In genomic region chr15:75720787-75721461, GRCh38 we compare ENCODE assay signal across 1 cellular context.
TF ChIP-seq lines count a peak whose summit lies in the region.

No MANE protein-coding gene starts in this region.

TF ChIP-seq in HEK293, 187 proteins besides CTCF, POLR2A, EP300 and RAD21 (continued from another document and continues in another):
- TF ChIP-seq ZSCAN18 (tag by site-specific recombination; IDR thresholded peaks at IDR 0.05): no peak
- TF ChIP-seq PRDM10 (tag by site-specific recombination; IDR thresholded peaks at IDR 0.05): peak; percentile 83
- TF ChIP-seq SALL2 (tag by site-specific recombination; IDR thresholded peaks at IDR 0.05; ENCODE audit: borderline replicate concordance): no peak
- TF ChIP-seq HIC1 (tag by site-specific recombination; IDR thresholded peaks at IDR 0.05): no peak
- peak; percentile 92 for TF ChIP-seq EGR2 (tag by site-specific recombination; IDR thresholded peaks at IDR 0.05; ENCODE audit: low read depth)
- TF ChIP-seq ZNF645 (tag by site-specific recombination; IDR thresholded peaks at IDR 0.05): no peak
- no peak for TF ChIP-seq ZNF677 (tag by site-specific recombination; IDR thresholded peaks at IDR 0.05)
- TF ChIP-seq SP2 (tag by site-specific recombination; IDR thresholded peaks at IDR 0.05): no peak
- no peak for TF ChIP-seq HOXD13 (CRISPR knock-in tag; IDR thresholded peaks at IDR 0.05; ENCODE audit: borderline replicate concordance)
- no peak; the same call in 1 of the 2 replicates for TF ChIP-seq ZNF654 (tag by site-specific recombination; IDR thresholded peaks at IDR 0.05; ENCODE audit: low read depth)
- no peak for TF ChIP-seq KLF9 (tag by site-specific recombination; IDR thresholded peaks at IDR 0.05; ENCODE audit: low read depth)
- TF ChIP-seq ZNF76 (tag by site-specific recombination; IDR thresholded peaks at IDR 0.05; ENCODE audit: borderline replicate concordance, low read depth): no peak
- no peak for TF ChIP-seq ZNF48 (tag by site-specific recombination; IDR thresholded peaks at IDR 0.05)
- TF ChIP-seq KLF8 (tag by site-specific recombination; IDR thresholded peaks at IDR 0.05): peak; percentile 61
- TF ChIP-seq ZIC2 (tag by site-specific recombination; IDR thresholded peaks at IDR 0.05): peak; percentile 98
- no peak for TF ChIP-seq ZSCAN5A (tag by site-specific recombination; IDR thresholded peaks at IDR 0.05)
- TF ChIP-seq ZNF146 (tag by site-specific recombination; IDR thresholded peaks at IDR 0.05): no peak
- TF ChIP-seq TSHZ1 (tag by site-specific recombination; IDR thresholded peaks at IDR 0.05; ENCODE audit: borderline replicate concordance): no peak
- TF ChIP-seq ZBTB20 (tag by site-specific recombination; IDR thresholded peaks at IDR 0.05): peak; percentile 72
- TF ChIP-seq YY2 (tag by site-specific recombination; IDR thresholded peaks at IDR 0.05): no peak
- no peak for TF ChIP-seq BCL11B (tag by site-specific recombination; IDR thresholded peaks at IDR 0.05; ENCODE audit: low read depth)
- no peak for TF ChIP-seq PRDM4 (tag by site-specific recombination; IDR thresholded peaks at IDR 0.05)
- peak; percentile 65 for TF ChIP-seq ZNF398 (tag by site-specific recombination; IDR thresholded peaks at IDR 0.05)
- TF ChIP-seq BCL11A (tag by site-specific recombination; IDR thresholded peaks at IDR 0.05; ENCODE audit: low read depth): no peak
- TF ChIP-seq ZNF394 (tag by site-specific recombination; IDR thresholded peaks at IDR 0.05; ENCODE audit: borderline replicate concordance): no peak
- TF ChIP-seq ZNF792 (tag by site-specific recombination; IDR thresholded peaks at IDR 0.05): 0 out of 2 replicates have a peak, but pooled peaks have one; percentile 50
- peak; percentile 56; the same call in 1 of the 2 replicates for TF ChIP-seq ZXDB (tag by site-specific recombination; IDR thresholded peaks at IDR 0.05)
- no peak for TF ChIP-seq ZNF768 (tag by site-specific recombination; IDR thresholded peaks at IDR 0.05)
- TF ChIP-seq ZNF514 (tag by site-specific recombination; IDR thresholded peaks at IDR 0.05): no peak
- peak; percentile 99 for TF ChIP-seq ZBTB8A (tag by site-specific recombination; IDR thresholded peaks at IDR 0.05)
- TF ChIP-seq ZNF513 (tag by site-specific recombination; IDR thresholded peaks at IDR 0.05): peak; percentile 58
- TF ChIP-seq HOXC10 (CRISPR knock-in tag; IDR thresholded peaks at IDR 0.05): no peak
- TF ChIP-seq MEIS1 (CRISPR knock-in tag; IDR thresholded peaks at IDR 0.05; ENCODE audit: borderline replicate concordance): no peak
- peak; percentile 99 for TF ChIP-seq KLF17 (tag by site-specific recombination; IDR thresholded peaks at IDR 0.05)
- no peak for TF ChIP-seq ZNF19 (tag by site-specific recombination; IDR thresholded peaks at IDR 0.05; ENCODE audit: low read depth)
- 0 out of 2 replicates have a peak, but pooled peaks have one; percentile 29 for TF ChIP-seq GLI4 (tag by site-specific recombination; IDR thresholded peaks at IDR 0.05)
- TF ChIP-seq ZNF560 (tag by site-specific recombination; IDR thresholded peaks at IDR 0.05; ENCODE audit: borderline replicate concordance): no peak
- 0 out of 2 replicates have a peak, but pooled peaks have one; percentile 51 for TF ChIP-seq ZNF785 (tag by site-specific recombination; IDR thresholded peaks at IDR 0.05)
- TF ChIP-seq ZNF585B (tag by site-specific recombination; IDR thresholded peaks at IDR 0.05): no peak
- TF ChIP-seq ZNF335 (tag by site-specific recombination; conservative IDR thresholded peaks at IDR 0.05): peak; percentile 45; the same call in 1 of the 2 replicates
